Comparison of ENCODE assay signal across 16 cellular contexts in genomic region chr2:165007162-165007744, GRCh38. TPM values are rescaled to one million over a fixed set of nuclear protein-coding genes. Genes with fewer than 3 reads are reported as not detected.
"Had no signal": no experiment of that assay in that cellular context is flagged by ENCODE, and none has a peak within 500 bp of the region (broad histone marks: within the 10 kb centered on the region; RNA-seq: fewer than 3 reads in every experiment).

No MANE protein-coding gene starts in this region.

- DNase-seq: activated B cell treated with CpG ODN at 0.5 μM for 24 hours; activated CD4-positive, alpha-beta memory T cell treated with anti-CD3 and anti-CD28 coated beads for 36 hours; activated CD4-positive, alpha-beta T cell treated with anti-CD3 and anti-CD28 coated beads for 4 hours; activated CD8-positive, alpha-beta memory T cell treated with anti-CD3 and anti-CD28 coated beads, Interleukin-2, amount 10 ng/mL, durations not matched to agents 7 days and 5 days; activated naive CD4-positive, alpha-beta T cell treated with anti-CD3 and anti-CD28 coated beads for 36 hours; aorta; cerebellar nuclear complex; effector CD8-positive, alpha-beta T cell; esophagus squamous epithelium; foreskin keratinocyte; hypothalamus; right cardiac atrium had no signal

- H3K9me3 Mint-ChIP-seq: activated B cell treated with CpG ODN at 0.5 μM for 24 hours; activated CD4-positive, alpha-beta memory T cell treated with anti-CD3 and anti-CD28 coated beads for 36 hours; activated naive CD4-positive, alpha-beta T cell treated with anti-CD3 and anti-CD28 coated beads for 36 hours; activated T-helper 17 cell treated with anti-CD3 and anti-CD28 coated beads, Interleukin-2, amount 50 U/mL, for 72 hours; neural crest cell; stimulated activated naive CD8-positive, alpha-beta T cell treated with anti-CD3 and anti-CD28 coated beads, Interleukin-15, Interleukin-2, amounts not matched to agents 100 ng/mL and 50 ng/mL, for 24 hours had no signal

- H3K27ac Mint-ChIP-seq: activated B cell treated with CpG ODN at 0.5 μM for 24 hours; activated CD4-positive, alpha-beta memory T cell treated with anti-CD3 and anti-CD28 coated beads for 36 hours; activated CD8-positive, alpha-beta memory T cell treated with anti-CD3 and anti-CD28 coated beads, Interleukin-2, amount 10 ng/mL, durations not matched to agents 7 days and 5 days; activated naive CD4-positive, alpha-beta T cell treated with anti-CD3 and anti-CD28 coated beads for 36 hours; activated T-helper 17 cell treated with anti-CD3 and anti-CD28 coated beads, Interleukin-2, amount 50 U/mL, for 72 hours; stimulated activated naive CD8-positive, alpha-beta T cell treated with anti-CD3 and anti-CD28 coated beads, Interleukin-15, Interleukin-2, amounts not matched to agents 100 ng/mL and 50 ng/mL, for 24 hours had no signal

- H3K36me3 Mint-ChIP-seq: activated CD4-positive, alpha-beta memory T cell treated with anti-CD3 and anti-CD28 coated beads for 36 hours; activated CD8-positive, alpha-beta memory T cell treated with anti-CD3 and anti-CD28 coated beads, Interleukin-2, amount 10 ng/mL, durations not matched to agents 7 days and 5 days had no signal

- H3K4me3 Mint-ChIP-seq: activated B cell treated with CpG ODN at 0.5 μM for 24 hours; activated CD4-positive, alpha-beta memory T cell treated with anti-CD3 and anti-CD28 coated beads for 36 hours; activated CD8-positive, alpha-beta memory T cell treated with anti-CD3 and anti-CD28 coated beads, Interleukin-2, amount 10 ng/mL, durations not matched to agents 7 days and 5 days; activated naive CD4-positive, alpha-beta T cell treated with anti-CD3 and anti-CD28 coated beads for 36 hours; activated T-helper 17 cell treated with anti-CD3 and anti-CD28 coated beads, Interleukin-2, amount 50 U/mL, for 72 hours; neural crest cell; stimulated activated naive CD8-positive, alpha-beta T cell treated with anti-CD3 and anti-CD28 coated beads, Interleukin-15, Interleukin-2, amounts not matched to agents 100 ng/mL and 50 ng/mL, for 24 hours had no signal

- ATAC-seq: activated CD8-positive, alpha-beta memory T cell treated with anti-CD3 and anti-CD28 coated beads, Interleukin-2, amount 10 ng/mL, durations not matched to agents 7 days and 5 days; activated T-helper 17 cell treated with anti-CD3 and anti-CD28 coated beads, Interleukin-2, amount 50 U/mL, for 72 hours; foreskin keratinocyte; left lobe of liver; right cardiac atrium had no signal

- H3K4me1 Mint-ChIP-seq: activated B cell treated with CpG ODN at 0.5 μM for 24 hours; activated CD8-positive, alpha-beta memory T cell treated with anti-CD3 and anti-CD28 coated beads, Interleukin-2, amount 10 ng/mL, durations not matched to agents 7 days and 5 days; activated T-helper 17 cell treated with anti-CD3 and anti-CD28 coated beads, Interleukin-2, amount 50 U/mL, for 72 hours; neural crest cell had no signal

RNA-seq across cellular contexts. Expression of gene SLC38A11, which starts 51.9 kb away (rescaled TPM):
- total RNA-seq: activated CD4-positive, alpha-beta memory T cell treated with anti-CD3 and anti-CD28 coated beads for 36 hours; activated CD8-positive, alpha-beta memory T cell treated with anti-CD3 and anti-CD28 coated beads, Interleukin-2, amount 10 ng/mL, durations not matched to agents 7 days and 5 days; activated naive CD4-positive, alpha-beta T cell treated with anti-CD3 and anti-CD28 coated beads for 36 hours; activated T-helper 17 cell treated with anti-CD3 and anti-CD28 coated beads, Interleukin-2, amount 50 U/mL, for 72 hours; foreskin keratinocyte; neural crest cell had no signal
